7 cellular contexts compared by ENCODE assay signal in the genomic region with DNA sequence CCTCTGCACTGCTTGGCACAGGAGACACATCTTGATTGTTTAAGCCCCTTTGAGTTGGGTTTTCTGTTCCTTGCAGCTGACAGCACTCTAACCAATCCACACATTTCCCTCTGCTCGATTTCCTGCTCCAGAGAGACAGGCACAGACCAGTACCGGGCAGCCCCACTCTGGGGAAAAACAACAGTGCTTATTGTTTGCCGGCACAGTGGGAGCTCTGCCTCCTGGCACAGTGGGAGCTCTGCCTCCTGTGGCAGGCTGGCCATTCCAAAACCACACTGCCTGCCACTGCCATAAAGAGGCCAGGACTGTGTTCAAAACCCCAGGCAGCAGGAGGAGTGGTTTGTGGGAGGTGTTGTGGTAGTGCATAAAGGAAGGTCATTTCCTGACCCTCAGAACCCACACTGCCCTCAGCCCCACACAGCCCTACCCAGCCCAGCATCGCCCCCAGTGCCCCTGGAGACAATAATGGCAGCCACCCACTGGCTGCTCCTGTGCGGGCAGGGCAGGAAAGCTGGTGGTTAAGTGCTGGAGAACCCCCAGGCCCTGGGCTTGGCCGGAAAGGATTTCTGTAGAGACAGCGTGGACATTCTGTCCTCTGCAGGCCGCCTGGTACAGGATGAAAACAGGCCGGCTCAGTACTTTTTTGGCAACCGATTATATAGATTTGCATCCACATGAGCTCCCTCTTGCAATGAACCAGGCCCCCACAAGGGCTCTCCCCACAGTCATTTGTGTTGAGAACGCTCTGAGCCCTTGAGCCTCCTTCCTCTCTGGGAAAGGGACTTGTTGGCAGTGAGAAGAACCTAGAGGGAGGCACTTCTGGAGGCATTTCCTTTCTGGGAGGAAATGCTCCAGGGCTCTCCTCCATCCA.
A peak's percentile ranks its signal among the peaks of the same experiment; 100 is the strongest.
DNase-seq lines count a peak whose midpoint lies in the region; ATAC-seq, FAIRE-seq and TF ChIP-seq lines count a peak whose summit lies in the region.
"Not testable (repeated sequence)": the region's sequence is repeated elsewhere in the genome, so short reads cannot be mapped to it uniquely, and the experiment has no call there.

No MANE protein-coding gene starts in this region.

- H3K9me3 Mint-ChIP-seq in stimulated activated naive CD8-positive, alpha-beta T cell treated with anti-CD3 and anti-CD28 coated beads, Interleukin-15, amount 100 ng/mL, for 72 hours, result not testable (repeated sequence)

- TF ChIP-seq RAD21 in HepG2 (CRISPR knock-in tag; IDR thresholded peaks at IDR 0.05), result not testable (repeated sequence)

- H3K4me3 Mint-ChIP-seq in stimulated activated naive CD8-positive, alpha-beta T cell treated with anti-CD3 and anti-CD28 coated beads, Interleukin-15, amount 100 ng/mL, for 72 hours, result not testable (repeated sequence)

- not testable (repeated sequence) for TF ChIP-seq EP300 in HepG2 (IDR thresholded peaks at IDR 0.05; ENCODE audit: low read depth in 2 of 2, low read length in 2 of 2); HepG2 (CRISPR knock-in tag; IDR thresholded peaks at IDR 0.05; ENCODE audit: borderline replicate concordance)

- CTCF ChIA-PET in HepG2 (lab: Yijun Ruan, JAX; ENCODE audit: low intra/inter-chr PET ratio, low total read pairs), result not testable (repeated sequence)

- not testable (repeated sequence) for H3K9ac ChIP-seq in HepG2 (ENCODE audit: insufficient read depth, low read depth, low read length)

- not testable (repeated sequence) for H3K4me3 ChIP-seq in NB4 (ENCODE audit: low read depth, low read length); HepG2 (replicated peaks in 1 of 3; ENCODE audit: insufficient read depth in 1 of 3, low read depth in 2 of 3, low read length in 3 of 3)

- FAIRE-seq in HepG2 (lab: Jason Lieb, UNC), result not testable (repeated sequence)

- H3K79me2 ChIP-seq in HepG2 (ENCODE audit: insufficient read depth, low read length), result not testable (repeated sequence)

- H3K27me3 Mint-ChIP-seq in stimulated activated naive CD8-positive, alpha-beta T cell treated with anti-CD3 and anti-CD28 coated beads, Interleukin-15, amount 100 ng/mL, for 72 hours, result not testable (repeated sequence)

- H2AFZ ChIP-seq in HepG2 (ENCODE audit: low read length), result not testable (repeated sequence)

- 40% methylated on average over 1 of the region's 11 CpGs for WGBS in HepG2 (ENCODE audit: low lambda C conversion rate)

- H3K36me3 ChIP-seq in HepG2 (replicated peaks in 1 of 2; ENCODE audit: control insufficient read depth in 1 of 2, insufficient read depth in 2 of 2, low read length in 2 of 2), result not testable (repeated sequence)

- DNase-seq in NB4 (ENCODE audit: low read depth) (peak; percentile 22), UCSD-AML1 (lab: John Stamatoyannopoulos, UW; ENCODE audit: unreplicated experiment) (peak; percentile 17), astrocyte of the hippocampus (ENCODE audit: low read depth, low spot score) (peak; percentile 13), caudate nucleus (lab: John Stamatoyannopoulos, UW) (peak in 2 of 61 donors; percentile 9 to 12), cardiac septum (ENCODE audit: low spot score) (peak; percentile 41)
- DNase-seq in HepG2 (ENCODE audit: low spot score); stimulated activated naive CD8-positive, alpha-beta T cell treated with anti-CD3 and anti-CD28 coated beads, Interleukin-15, amount 100 ng/mL, for 72 hours: not testable (repeated sequence)

- H3K9me3 ChIP-seq in HepG2 (ENCODE audit: low read length), result not testable (repeated sequence)

- not testable (repeated sequence) for H4K20me1 ChIP-seq in HepG2 (ENCODE audit: insufficient read depth, low read length)

- peak overlapping the region; percentile 94 for H3K27ac ChIP-seq in caudate nucleus (ENCODE audit: low read depth, low read length)
- H3K27ac ChIP-seq in HepG2 (ENCODE audit: extremely low read length, insufficient read depth, low read length), result not testable (repeated sequence)

- not testable (repeated sequence) for TF ChIP-seq POLR2A in NB4 (IDR thresholded peaks at IDR 0.05; ENCODE audit: extremely low read depth, insufficient read length); HepG2 (IDR thresholded peaks at IDR 0.05; ENCODE audit: insufficient read depth in 1 of 2, low read depth in 2 of 2, low read length in 2 of 2)

- not testable (repeated sequence) for H3K4me1 Mint-ChIP-seq in stimulated activated naive CD8-positive, alpha-beta T cell treated with anti-CD3 and anti-CD28 coated beads, Interleukin-15, amount 100 ng/mL, for 72 hours

- POLR2A ChIA-PET in HepG2 (lab: Yijun Ruan, JAX), result not testable (repeated sequence)

- H3K4me1 ChIP-seq in HepG2 (ENCODE audit: insufficient read depth, low read length), result not testable (repeated sequence)

- not testable (repeated sequence) for H3K4me2 ChIP-seq in HepG2 (ENCODE audit: low read depth, low read length)

- in situ Hi-C loops in HepG2 (cut with HindIII; ENCODE audit: extremely low pct_ligation_motif_present, low pct_unique_long_range_greater_than_20kb), result not testable (repeated sequence)

- H3K27ac Mint-ChIP-seq in stimulated activated naive CD8-positive, alpha-beta T cell treated with anti-CD3 and anti-CD28 coated beads, Interleukin-15, amount 100 ng/mL, for 72 hours, result not testable (repeated sequence)

- TF ChIP-seq CTCF in NB4 (IDR thresholded peaks at IDR 0.05; ENCODE audit: low read depth, low read length); HepG2 (CRISPR knock-in tag; IDR thresholded peaks at IDR 0.05): not testable (repeated sequence)

- peak; percentile 41 for ATAC-seq in HepG2
- ATAC-seq in stimulated activated naive CD8-positive, alpha-beta T cell treated with anti-CD3 and anti-CD28 coated beads, Interleukin-15, amount 100 ng/mL, for 72 hours, result peak; percentile 49

- intact Hi-C loops in cardiac septum (cut with DNase I); HepG2 (cut with micrococcal nuclease; ENCODE audit: unreplicated experiment): not testable (repeated sequence)

- not testable (repeated sequence) for BruUV-seq in HepG2 (replicated peaks; lab: Mats Ljungman, UMichigan)

- H3K27me3 ChIP-seq in HepG2 (ENCODE audit: control insufficient read depth in 1 of 2, insufficient read depth in 2 of 2, low read length in 2 of 2), result not testable (repeated sequence)
